Comparison of ENCODE assay signal across 8 cellular contexts in genomic region chr1:246930830-246931548, GRCh38. TPM values are rescaled to one million over a fixed set of nuclear protein-coding genes. Genes with fewer than 3 reads are reported as not detected.
DNase-seq lines count a peak whose midpoint lies in the region; ATAC-seq and TF ChIP-seq lines count a peak whose summit lies in the region.

No MANE protein-coding gene starts in this region.

- H2AFZ ChIP-seq in DND-41 (ENCODE audit: low read depth, low read length) (peak overlapping the region; percentile 98), hepatocyte (peak overlapping the region; percentile 78)

- TF ChIP-seq CTCF in DND-41 (IDR thresholded peaks at IDR 0.05; ENCODE audit: borderline replicate concordance, extremely low read depth, low read length, poor library complexity, severe bottlenecking) (no peak), ascending aorta (IDR thresholded peaks at IDR 0.05) (no peak), hepatocyte (IDR thresholded peaks at IDR 0.05; ENCODE audit: poor library complexity) (no peak)

- H3K4me3 ChIP-seq in DND-41 (ENCODE audit: low read depth in 1 of 2, low read length in 2 of 2), result peak overlapping the region; percentile 80 to 95
- H3K4me3 ChIP-seq in ascending aorta, result peak overlapping the region; percentile 95 to 98
- H3K4me3 ChIP-seq in hepatocyte, result peak overlapping the region; percentile 88

- H3K27me3 ChIP-seq in DND-41 (ENCODE audit: insufficient read depth, low read length, poor library complexity) (no peaks in the 10 kb centered on the region), ascending aorta (no peaks in the 10 kb centered on the region), hepatocyte (no peaks in the 10 kb centered on the region)

- H3K79me2 ChIP-seq in DND-41 (ENCODE audit: insufficient read depth, low read length) (peaks cover 56% of the 10 kb centered on the region), hepatocyte (peaks cover 47% of the 10 kb centered on the region)

- H3K27ac ChIP-seq in DND-41 (ENCODE audit: low read length), result peak overlapping the region; percentile 93
- peak overlapping the region; percentile 96 to 98 for H3K27ac ChIP-seq in ascending aorta
- H3K27ac ChIP-seq in hepatocyte, result peak overlapping the region; percentile 97

- intact Hi-C loops in ascending aorta (cut with DNase I), result loop anchor here (1.0 to 10.0 kb wide), 6 partner anchors 146 to 1966 kb away; partner anchors contain the start of genes ZNF496, ZNF669 and ZNF670

- DNase-seq in DND-41 (peak; percentile 52), SW480 (ENCODE audit: low spot score) (peak; percentile 59), ascending aorta (ENCODE audit: low spot score in 2 of 2) (peak in 1 of 2 donors; percentile 77), hepatocyte (ENCODE audit: low spot score) (peak; percentile 69), retina (peak; percentile 80), NCI-H128 (lab: John Stamatoyannopoulos, UW; ENCODE audit: unreplicated experiment) (no peak)

- H3K4me1 ChIP-seq in DND-41 (ENCODE audit: insufficient read depth, low read length) (peaks cover 27% of the 10 kb centered on the region), ascending aorta (peaks cover 4 to 19% of the 10 kb centered on the region in 2 donors), hepatocyte (ENCODE audit: insufficient read depth) (peaks cover 8% of the 10 kb centered on the region)

- no peaks in the 10 kb centered on the region for H3K9me2 ChIP-seq in hepatocyte (replicated peaks; ENCODE audit: insufficient read depth)

- ATAC-seq in DND-41 (ENCODE audit: insufficient read depth, low read depth), result no peak; the same call in 2 of the 3 replicates
- peak; percentile 20 for ATAC-seq in GM19463 (IDR thresholded peaks at IDR 0.05; ENCODE audit: unreplicated experiment)
- ATAC-seq in HG03565 (IDR thresholded peaks at IDR 0.05; ENCODE audit: unreplicated experiment), result peak; percentile 8

- H3K4me2 ChIP-seq in DND-41 (ENCODE audit: insufficient read depth, low read length), result peak overlapping the region; percentile 90
- peak overlapping the region; percentile 82 for H3K4me2 ChIP-seq in hepatocyte

- H3K9ac ChIP-seq in DND-41 (ENCODE audit: low read depth, low read length), result peak overlapping the region; percentile 98

- under 1% methylated on average over 34 of the region's 76 CpGs for WGBS in hepatocyte (ENCODE audit: low lambda C conversion rate, missing lambda C conversion rate)

- H4K20me1 ChIP-seq in DND-41 (ENCODE audit: insufficient read depth, low read length) (peaks cover 38% of the 10 kb centered on the region), hepatocyte (ENCODE audit: insufficient read depth, poor library complexity, severe bottlenecking) (peaks cover 34% of the 10 kb centered on the region)

- H3K9me3 ChIP-seq in DND-41 (ENCODE audit: insufficient read depth, low read length, severe bottlenecking), result no peaks in the 10 kb centered on the region
- no peaks in the 10 kb centered on the region for H3K9me3 ChIP-seq in ascending aorta
- H3K9me3 ChIP-seq in hepatocyte (ENCODE audit: low read depth), result no peaks in the 10 kb centered on the region

- H3K36me3 ChIP-seq in DND-41 (ENCODE audit: insufficient read depth, low read length) (peaks cover 35% of the 10 kb centered on the region), ascending aorta (peaks cover 0 to 16% of the 10 kb centered on the region in 2 donors), hepatocyte (replicated peaks; ENCODE audit: insufficient read depth, low read depth) (no peaks in the 10 kb centered on the region)

RNA-seq across cellular contexts. Expression of gene AHCTF1, which starts 0.8 kb away (rescaled TPM):
- total RNA-seq in ascending aorta (16.5 TPM), hepatocyte (36.3 and 36.4 TPM in 2 replicates)
- 9.7 and 10.8 TPM in 2 replicates for polyA plus RNA-seq in hepatocyte
